ENCODE assay signal across 12 cellular contexts in genomic region chr13:97429681-97430081, GRCh38. TPM values are rescaled to one million over a fixed set of nuclear protein-coding genes. Genes with fewer than 3 reads are reported as not detected.
DNase-seq lines count a peak whose midpoint lies in the region; TF ChIP-seq lines count a peak whose summit lies in the region.
"Had no signal": no experiment of that assay in that cellular context is flagged by ENCODE, and none has a peak within 500 bp of the region (broad histone marks: within the 10 kb centered on the region; RNA-seq: fewer than 3 reads in every experiment).

No MANE protein-coding gene starts in this region.

- H3K23ac ChIP-seq in H9 (ENCODE audit: insufficient read length, low read depth, low read length), result no peak overlapping the region

- no peak overlapping the region for H3T11ph ChIP-seq in H9 (ENCODE audit: low read length)

- H3K14ac ChIP-seq in H9 (ENCODE audit: insufficient read depth, low read length), result no peak overlapping the region

- no peak overlapping the region for H3K27ac ChIP-seq in H9 (ENCODE audit: insufficient read length, low read depth, low read length)
- H3K27ac ChIP-seq: esophagus squamous epithelium had no signal

- POLR2A ChIA-PET in AG04449 (lab: Yijun Ruan, JAX), result no interaction called here

- H3K36me3 Mint-ChIP-seq in H9 (ENCODE audit: insufficient read depth in 1 of 3, low read depth in 3 of 3), result no peaks in the 10 kb centered on the region
- H3K36me3 Mint-ChIP-seq: CD4-positive, CD25-positive, alpha-beta regulatory T cell had no signal

- peak overlapping the region; percentile 34 for H3K4me3 ChIP-seq in AG04449 (ENCODE audit: low read depth, low read length)

- H2BK120ac ChIP-seq in H9 (ENCODE audit: low read depth, low read length, poor library complexity, severe bottlenecking), result no peak overlapping the region

- no peak overlapping the region for H4K5ac ChIP-seq in H9 (ENCODE audit: insufficient read length, low read depth, low read length)

- H3K4me2 ChIP-seq in H9 (ENCODE audit: insufficient read depth, insufficient read length, low read length), result no peak overlapping the region

- H3K79me2 ChIP-seq in H9 (ENCODE audit: insufficient read depth, low read length), result 0 out of 2 replicates have a peak, but pooled peaks cover 1% of the 10 kb centered on the region

- no peak overlapping the region for H2BK15ac ChIP-seq in H9 (ENCODE audit: low read depth, low read length)

- DNase-seq in AG04449 (ENCODE audit: low read depth, low spot score) (no peak), LHCN-M2 (ENCODE audit: low read depth) (peak; percentile 53), cerebellar cortex (ENCODE audit: low spot score) (peak; percentile 89), myocyte (ENCODE audit: low read depth) (peak; percentile 64), Kasumi-1 (lab: John Stamatoyannopoulos, UW) (no peak), H9 (no peak), activated T-cell treated with anti-CD3 and anti-CD28 coated beads for 4 hours (no peak)
- no peak for DNase-seq in central memory CD4-positive, alpha-beta T cell
- DNase-seq: activated effector memory CD4-positive, alpha-beta T cell treated with anti-CD3 and anti-CD28 coated beads, Interleukin-2, amount 50 U/mL, for 16 hours; CD4-positive, CD25-positive, alpha-beta regulatory T cell; esophagus squamous epithelium; NCI-H526 treated with DMSO at 0.1 percent for 48 hours had no signal

- H4K91ac ChIP-seq in H9 (ENCODE audit: insufficient read length, low read depth, low read length), result no peak overlapping the region

- peaks cover 2% of the 10 kb centered on the region; the same call in 1 of the 2 replicates for H3K27me3 Mint-ChIP-seq in H9 (ENCODE audit: low read depth)

- TF ChIP-seq CTCF in AG04449 (IDR thresholded peaks at IDR 0.05; ENCODE audit: insufficient read depth, low read length, missing control alignments) (no peak), H9 (conservative IDR thresholded peaks at IDR 0.05) (no peak)

- peaks cover 20 to 21% of the 10 kb centered on the region in 2 experiments for H3K4me1 Mint-ChIP-seq in H9

- no peak overlapping the region for H3K9ac ChIP-seq in H9 (ENCODE audit: extremely low read depth, insufficient read length, low read length)

- CTCF ChIA-PET in AG04449 (lab: Yijun Ruan, JAX), result no interaction called here

- no CpG with 5 or more reads among the region's 6 CpGs for WGBS in H9 (ENCODE audit: extremely low coverage, insufficient read length, low lambda C conversion rate)

- H4K8ac ChIP-seq in H9 (replicated peaks; ENCODE audit: insufficient read length, low read depth, low read length), result no peak overlapping the region

- no peak overlapping the region for H2AFZ ChIP-seq in H9 (ENCODE audit: low read length)

- H2BK5ac ChIP-seq in H9 (ENCODE audit: insufficient read length, low read length), result no peak overlapping the region

- H2AK5ac ChIP-seq in H9 (ENCODE audit: insufficient read length, low read length), result no peak overlapping the region

- H3K18ac ChIP-seq in H9 (ENCODE audit: insufficient read length, low read depth, low read length), result no peak overlapping the region

- no peaks in the 10 kb centered on the region for H3K9me3 ChIP-seq in H9 (ENCODE audit: control insufficient read depth, low read depth, low read length)
- H3K9me3 ChIP-seq: esophagus squamous epithelium had no signal

- no peak overlapping the region for H3K4ac ChIP-seq in H9 (ENCODE audit: low read depth, low read length)

- no peak overlapping the region for H2BK20ac ChIP-seq in H9 (ENCODE audit: low read depth, low read length, poor library complexity, severe bottlenecking)

- no peaks in the 10 kb centered on the region for H3K79me1 ChIP-seq in H9 (ENCODE audit: insufficient read depth, low read depth, low read length, poor library complexity, severe bottlenecking)

- H2BK12ac ChIP-seq in H9 (ENCODE audit: insufficient read length, low read depth, low read length), result no peak overlapping the region

- H3K4me1 ChIP-seq in H9 (ENCODE audit: insufficient read depth, low read length), result peaks cover 6% of the 10 kb centered on the region

- no peak overlapping the region for H3K4me3 Mint-ChIP-seq in H9

- H3K56ac ChIP-seq in H9 (ENCODE audit: insufficient read length, low read depth, low read length), result no peak overlapping the region

- no peaks in the 10 kb centered on the region for H4K20me1 ChIP-seq in H9 (ENCODE audit: control insufficient read depth, insufficient read depth, insufficient read length)

- H3K9me3 Mint-ChIP-seq in H9, result no peaks in the 10 kb centered on the region; a peak in 1 of 5 replicates
- H3K9me3 Mint-ChIP-seq: CD4-positive, CD25-positive, alpha-beta regulatory T cell had no signal

- no peak overlapping the region; a peak in 1 of 7 replicates for H3K27ac Mint-ChIP-seq in H9
- H3K27ac Mint-ChIP-seq: CD4-positive, CD25-positive, alpha-beta regulatory T cell had no signal

- peaks cover 6% of the 10 kb centered on the region for H3K23me2 ChIP-seq in H9 (ENCODE audit: insufficient read length, low read depth, low read length, poor library complexity, severe bottlenecking)

- H3K27me3 ChIP-seq in H9 (ENCODE audit: insufficient read depth, low read length), result no peaks in the 10 kb centered on the region
- H3K27me3 ChIP-seq: esophagus squamous epithelium had no signal

RNA-seq across cellular contexts. Expression of gene RAP2A, which starts 4.3 kb away (rescaled TPM):
- 25.3 and 27.7 TPM in 2 replicates for total RNA-seq in LHCN-M2 (2014; rRNA removed)
- polyA plus RNA-seq in LHCN-M2 (2012), result 8.9 TPM
- 35.3 and 44.4 TPM in 2 replicates for total RNA-seq in myocyte
- 12.9 TPM for polyA plus RNA-seq in myocyte (2012)
- 31.7 and 32.1 TPM in 2 replicates for total RNA-seq in H9 (2021)

Comparison
In these comparisons a context has a peak if more than half of its experiments do, and no peak if none do; other contexts are left out.
1. DNase-seq: peak in LHCN-M2 (single experiment), cerebellar cortex (single experiment) and myocyte (single experiment); none in AG04449 (single experiment), central memory CD4-positive, alpha-beta T cell (single experiment), Kasumi-1 (0 of 2), H9 (single experiment) and activated T-cell treated with anti-CD3 and anti-CD28 coated beads for 4 hours (single experiment).